Comparison of ENCODE assay signal across 37 cellular contexts in the genomic region with DNA sequence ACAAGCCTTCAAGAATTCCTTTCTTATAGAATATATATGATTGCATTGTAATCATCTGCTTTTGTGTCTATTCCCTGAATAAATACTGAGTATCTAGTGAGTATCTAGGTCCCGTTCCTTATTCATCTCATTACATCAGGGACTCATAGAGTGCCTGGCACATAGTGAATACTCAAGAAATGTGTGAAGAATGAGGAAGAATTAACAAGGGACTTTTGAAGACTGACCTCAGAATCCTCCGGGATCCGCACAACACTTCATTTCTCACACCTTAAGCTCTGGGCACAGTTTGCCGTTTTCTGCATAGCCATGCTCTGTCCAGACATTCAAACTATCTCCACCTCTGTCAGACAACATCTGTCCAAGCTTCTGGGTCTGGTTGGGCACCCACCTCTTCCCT.
"Had no signal": no experiment of that assay in that cellular context is flagged by ENCODE, and none has a peak within 500 bp of the region (broad histone marks: within the 10 kb centered on the region; RNA-seq: fewer than 3 reads in every experiment).

No MANE protein-coding gene starts in this region.

- H3K4me1 ChIP-seq: adrenal gland, breast epithelium, foreskin keratinocyte, gastrocnemius medialis had no signal

- H3K27ac Mint-ChIP-seq: activated CD4-positive, alpha-beta memory T cell treated with anti-CD3 and anti-CD28 coated beads for 36 hours; activated CD4-positive, alpha-beta T cell treated with anti-CD3 and anti-CD28 coated beads for 36 hours; activated CD4-positive, alpha-beta T cell treated with anti-CD3 and anti-CD28 coated beads, Interleukin-2, amount 10 ng/mL, durations not matched to agents 24 days and 14 days; activated CD8-positive, alpha-beta memory T cell treated with anti-CD3 and anti-CD28 coated beads, Interleukin-2, amount 10 ng/mL, durations not matched to agents 7 days and 5 days; activated CD8-positive, alpha-beta T cell treated with anti-CD3 and anti-CD28 coated beads, Interleukin-2, amount 10 ng/mL, durations not matched to agents 7 days and 5 days; activated naive CD4-positive, alpha-beta T cell treated with anti-CD3 and anti-CD28 coated beads for 36 hours; activated naive CD4-positive, alpha-beta T cell treated with anti-CD3 and anti-CD28 coated beads, Interleukin-2, amount 50 U/mL, for 24 hours; activated naive CD8-positive, alpha-beta T cell treated with anti-CD3 and anti-CD28 coated beads for 36 hours; activated naive CD8-positive, alpha-beta T cell treated with anti-CD3 and anti-CD28 coated beads, Interleukin-2, amount 50 U/mL, for 24 hours; activated T-helper 1 cell treated with anti-CD3 and anti-CD28 coated beads, Interleukin-12 subunit alpha, Interleukin-12 subunit beta, Interleukin-2, Interleukin-4 antibody, amounts not matched to agents 30 ng/mL and 10 ng/mL and 1 ng/mL, durations not matched to agents 14 hours and 24 hours and 36 hours; activated T-helper 2 cell treated with anti-CD3 and anti-CD28 coated beads, Interferon-gamma antibody, Interleukin-2, Interleukin-4, amounts not matched to agents 10 μg/mL and 5 μg/mL and 100 μg/mL, durations not matched to agents 14 hours and 24 hours and 36 hours; brain; dendritic cell treated with granulocyte-macrophage colony-stimulating factor and Interleukin-4, amounts not matched to agents 40 ng/mL and 50 ng/mL, for 4 days; endodermal cell; T-helper 17 cell; T-helper 2 cell treated with Interferon-gamma antibody and Interleukin-4, amounts not matched to agents 5 μg/mL and 100 μg/mL, for 36 hours had no signal

- H3K4me1 Mint-ChIP-seq: activated CD4-positive, alpha-beta T cell treated with anti-CD3 and anti-CD28 coated beads for 36 hours; activated CD4-positive, alpha-beta T cell treated with anti-CD3 and anti-CD28 coated beads, Interleukin-2, amount 10 ng/mL, durations not matched to agents 24 days and 14 days; activated CD8-positive, alpha-beta memory T cell treated with anti-CD3 and anti-CD28 coated beads, Interleukin-2, amount 10 ng/mL, durations not matched to agents 7 days and 5 days; activated naive CD4-positive, alpha-beta T cell treated with anti-CD3 and anti-CD28 coated beads, Interleukin-2, amount 50 U/mL, for 24 hours; activated naive CD8-positive, alpha-beta T cell treated with anti-CD3 and anti-CD28 coated beads for 36 hours; activated naive CD8-positive, alpha-beta T cell treated with anti-CD3 and anti-CD28 coated beads, Interleukin-2, amount 50 U/mL, for 24 hours; brain; central memory CD8-positive, alpha-beta T cell; endodermal cell; T-helper 17 cell had no signal

- ATAC-seq: activated CD4-positive, alpha-beta T cell treated with anti-CD3 and anti-CD28 coated beads for 36 hours; activated CD8-positive, alpha-beta memory T cell treated with anti-CD3 and anti-CD28 coated beads, Interleukin-2, amount 10 ng/mL, durations not matched to agents 7 days and 5 days; activated CD8-positive, alpha-beta T cell treated with anti-CD3 and anti-CD28 coated beads, Interleukin-2, amount 10 ng/mL, durations not matched to agents 7 days and 5 days; activated naive CD8-positive, alpha-beta T cell treated with anti-CD3 and anti-CD28 coated beads, Interleukin-2, amount 50 U/mL, for 24 hours; foreskin keratinocyte; gastrocnemius medialis; T-helper 17 cell had no signal

- H3K9me3 Mint-ChIP-seq: activated CD4-positive, alpha-beta memory T cell treated with anti-CD3 and anti-CD28 coated beads for 36 hours; activated CD4-positive, alpha-beta T cell treated with anti-CD3 and anti-CD28 coated beads, Interleukin-2, amount 10 ng/mL, durations not matched to agents 24 days and 14 days; activated naive CD4-positive, alpha-beta T cell treated with anti-CD3 and anti-CD28 coated beads for 36 hours; activated naive CD4-positive, alpha-beta T cell treated with anti-CD3 and anti-CD28 coated beads, Interleukin-2, amount 50 U/mL, for 24 hours; activated naive CD8-positive, alpha-beta T cell treated with anti-CD3 and anti-CD28 coated beads for 36 hours; activated naive CD8-positive, alpha-beta T cell treated with anti-CD3 and anti-CD28 coated beads, Interleukin-2, amount 50 U/mL, for 24 hours; activated T-helper 1 cell treated with anti-CD3 and anti-CD28 coated beads, Interleukin-12 subunit alpha, Interleukin-12 subunit beta, Interleukin-2, Interleukin-4 antibody, amounts not matched to agents 30 ng/mL and 10 ng/mL and 1 ng/mL, durations not matched to agents 14 hours and 24 hours and 36 hours; activated T-helper 2 cell treated with anti-CD3 and anti-CD28 coated beads, Interferon-gamma antibody, Interleukin-2, Interleukin-4, amounts not matched to agents 10 μg/mL and 5 μg/mL and 100 μg/mL, durations not matched to agents 14 hours and 24 hours and 36 hours; brain; central memory CD8-positive, alpha-beta T cell; dendritic cell treated with granulocyte-macrophage colony-stimulating factor and Interleukin-4, amounts not matched to agents 40 ng/mL and 50 ng/mL, for 4 days; endodermal cell; T-helper 2 cell treated with Interferon-gamma antibody and Interleukin-4, amounts not matched to agents 5 μg/mL and 100 μg/mL, for 36 hours had no signal

- H3K27me3 Mint-ChIP-seq: activated CD4-positive, alpha-beta memory T cell treated with anti-CD3 and anti-CD28 coated beads for 36 hours; activated CD4-positive, alpha-beta T cell treated with anti-CD3 and anti-CD28 coated beads, Interleukin-2, amount 10 ng/mL, durations not matched to agents 24 days and 14 days; activated CD8-positive, alpha-beta memory T cell treated with anti-CD3 and anti-CD28 coated beads, Interleukin-2, amount 10 ng/mL, durations not matched to agents 7 days and 5 days; activated naive CD8-positive, alpha-beta T cell treated with anti-CD3 and anti-CD28 coated beads, Interleukin-2, amount 50 U/mL, for 24 hours; brain; dendritic cell treated with granulocyte-macrophage colony-stimulating factor and Interleukin-4, amounts not matched to agents 40 ng/mL and 50 ng/mL, for 4 days; T-helper 17 cell had no signal

- DNase-seq: activated CD4-positive, alpha-beta memory T cell treated with anti-CD3 and anti-CD28 coated beads for 36 hours; activated CD4-positive, alpha-beta T cell treated with anti-CD3 and anti-CD28 coated beads for 36 hours; activated CD4-positive, alpha-beta T cell treated with anti-CD3 and anti-CD28 coated beads, Interleukin-2, amount 10 ng/mL, durations not matched to agents 24 days and 14 days; activated CD4-positive, CD25-positive, alpha-beta regulatory T cell; activated CD4-positive, CD25-positive, alpha-beta regulatory T cell treated with anti-CD3 and anti-CD28 coated beads, Interleukin-2, amount 50 U/mL, for 72 hours; activated CD8-positive, alpha-beta memory T cell treated with anti-CD3 and anti-CD28 coated beads, Interleukin-2, amount 10 ng/mL, durations not matched to agents 7 days and 5 days; activated CD8-positive, alpha-beta memory T cell treated with anti-CD3 and anti-CD28 coated beads, Interleukin-2, amount 50 U/mL, for 4 hours; activated CD8-positive, alpha-beta T cell treated with anti-CD3 and anti-CD28 coated beads, Interleukin-2, amount 10 ng/mL, durations not matched to agents 7 days and 5 days; activated effector memory CD4-positive, alpha-beta T cell treated with anti-CD3 and anti-CD28 coated beads, Interleukin-2, amount 50 U/mL, for 16 hours; activated naive CD4-positive, alpha-beta T cell treated with anti-CD3 and anti-CD28 coated beads for 36 hours; activated naive CD8-positive, alpha-beta T cell treated with anti-CD3 and anti-CD28 coated beads for 36 hours; activated naive CD8-positive, alpha-beta T cell treated with anti-CD3 and anti-CD28 coated beads, Interleukin-2, amount 50 U/mL, for 24 hours; activated T-cell treated with anti-CD3 and anti-CD28 coated beads, Interleukin-2, amount 50 U/mL, for 1 hour; activated T-cell treated with anti-CD3 and anti-CD28 coated beads, Interleukin-2, amount 50 U/mL, for 48 hours; adrenal gland; amygdala; aorta; dorsolateral prefrontal cortex; effector memory CD4-positive, alpha-beta T cell; endodermal cell; erythroblast; foreskin keratinocyte; gastrocnemius medialis; glutamatergic neuron; T-helper 1 cell; T-helper 17 cell; T1000 had no signal

- H3K27ac ChIP-seq: adrenal gland, breast epithelium, coronary artery, dorsolateral prefrontal cortex, esophagus muscularis mucosa, foreskin keratinocyte, gastrocnemius medialis had no signal

- H3K36me3 Mint-ChIP-seq: activated CD4-positive, alpha-beta memory T cell treated with anti-CD3 and anti-CD28 coated beads for 36 hours; activated CD8-positive, alpha-beta memory T cell treated with anti-CD3 and anti-CD28 coated beads, Interleukin-2, amount 10 ng/mL, durations not matched to agents 7 days and 5 days; activated naive CD4-positive, alpha-beta T cell treated with anti-CD3 and anti-CD28 coated beads, Interleukin-2, amount 50 U/mL, for 24 hours; activated naive CD8-positive, alpha-beta T cell treated with anti-CD3 and anti-CD28 coated beads for 36 hours had no signal

- H3K4me3 ChIP-seq: adrenal gland, breast epithelium, coronary artery, dorsolateral prefrontal cortex, esophagus muscularis mucosa, gastrocnemius medialis had no signal

- H3K36me3 ChIP-seq: adrenal gland, breast epithelium, esophagus muscularis mucosa, gastrocnemius medialis had no signal

- H3K4me3 Mint-ChIP-seq: activated CD4-positive, alpha-beta memory T cell treated with anti-CD3 and anti-CD28 coated beads for 36 hours; activated CD4-positive, alpha-beta T cell treated with anti-CD3 and anti-CD28 coated beads for 36 hours; activated CD4-positive, alpha-beta T cell treated with anti-CD3 and anti-CD28 coated beads, Interleukin-2, amount 10 ng/mL, durations not matched to agents 24 days and 14 days; activated CD8-positive, alpha-beta memory T cell treated with anti-CD3 and anti-CD28 coated beads, Interleukin-2, amount 10 ng/mL, durations not matched to agents 7 days and 5 days; activated CD8-positive, alpha-beta T cell treated with anti-CD3 and anti-CD28 coated beads, Interleukin-2, amount 10 ng/mL, durations not matched to agents 7 days and 5 days; activated naive CD4-positive, alpha-beta T cell treated with anti-CD3 and anti-CD28 coated beads for 36 hours; activated naive CD4-positive, alpha-beta T cell treated with anti-CD3 and anti-CD28 coated beads, Interleukin-2, amount 50 U/mL, for 24 hours; activated naive CD8-positive, alpha-beta T cell treated with anti-CD3 and anti-CD28 coated beads for 36 hours; activated naive CD8-positive, alpha-beta T cell treated with anti-CD3 and anti-CD28 coated beads, Interleukin-2, amount 50 U/mL, for 24 hours; activated T-helper 1 cell treated with anti-CD3 and anti-CD28 coated beads, Interleukin-12 subunit alpha, Interleukin-12 subunit beta, Interleukin-2, Interleukin-4 antibody, amounts not matched to agents 30 ng/mL and 10 ng/mL and 1 ng/mL, durations not matched to agents 14 hours and 24 hours and 36 hours; brain; central memory CD8-positive, alpha-beta T cell; dendritic cell treated with granulocyte-macrophage colony-stimulating factor and Interleukin-4, amounts not matched to agents 40 ng/mL and 50 ng/mL, for 4 days; endodermal cell; T-helper 17 cell; T-helper 2 cell treated with Interferon-gamma antibody and Interleukin-4, amounts not matched to agents 5 μg/mL and 100 μg/mL, for 36 hours had no signal

- H3K9me3 ChIP-seq: adrenal gland, breast epithelium, esophagus muscularis mucosa, gastrocnemius medialis had no signal

- H3K27me3 ChIP-seq: breast epithelium, esophagus muscularis mucosa, foreskin keratinocyte, gastrocnemius medialis had no signal
